ENCODE assay signal across 18 cellular contexts in genomic region chr3:192215-192929, GRCh38. TPM values are rescaled to one million over a fixed set of nuclear protein-coding genes. Genes with fewer than 3 reads are reported as not detected.
DNase-seq lines count a peak whose midpoint lies in the region; ATAC-seq and TF ChIP-seq lines count a peak whose summit lies in the region.
"Had no signal": no experiment of that assay in that cellular context is flagged by ENCODE, and none has a peak within 500 bp of the region (broad histone marks: within the 10 kb centered on the region; RNA-seq: fewer than 3 reads in every experiment).

No MANE protein-coding gene starts in this region.

- peak overlapping the region in 2 of 6 donors; percentile 34 to 44 for H3K27ac Mint-ChIP-seq in naive B cell
- H3K27ac Mint-ChIP-seq: activated CD4-positive, alpha-beta memory T cell treated with anti-CD3 and anti-CD28 coated beads, Interleukin-2, amount 10 ng/mL, durations not matched to agents 7 days and 5 days; activated naive CD4-positive, alpha-beta T cell treated with anti-CD3 and anti-CD28 coated beads, Interleukin-2, amount 10 ng/mL, durations not matched to agents 7 days and 5 days; CD8-positive, alpha-beta T cell; nephron had no signal

- H3K36me3 ChIP-seq in PC-3 (ENCODE audit: low read depth, low read length) (no peaks in the 10 kb centered on the region), esophagus squamous epithelium (no peaks in the 10 kb centered on the region)
- H3K36me3 ChIP-seq: cardiac muscle cell, heart left ventricle, thoracic aorta had no signal

- H3K9me3 ChIP-seq in PC-3 (ENCODE audit: low read length) = peaks cover 9% of the 10 kb centered on the region
- H3K9me3 ChIP-seq in esophagus squamous epithelium = no peaks in the 10 kb centered on the region
- H3K9me3 ChIP-seq: heart left ventricle, thoracic aorta had no signal

- TF ChIP-seq CTCF in PC-3 (conservative IDR thresholded peaks at IDR 0.05; ENCODE audit: low read depth, low read length) (no peak), esophagus squamous epithelium (IDR thresholded peaks at IDR 0.05) (no peak)

- CTCF ChIA-PET in PC-3 (lab: Charles Lee) = no interaction called here

- peaks cover 0 to 8% of the 10 kb centered on the region in 2 donors for H3K36me3 Mint-ChIP-seq in naive B cell
- H3K36me3 Mint-ChIP-seq: CD8-positive, alpha-beta T cell had no signal

- H3K27me3 ChIP-seq in PC-3 (ENCODE audit: low read length) (peaks cover 24% of the 10 kb centered on the region), esophagus squamous epithelium (peaks cover 0 to 32% (median 0%) of the 10 kb centered on the region in 4 donors)

- 87 to 94% methylated on average over 21 to 25 of the region's 25 CpGs for WGBS in esophagus squamous epithelium, 2 donors

- no peak overlapping the region for H3K4me3 ChIP-seq in PC-3 (ENCODE audit: low read length)
- no peak overlapping the region for H3K4me3 ChIP-seq in esophagus squamous epithelium
- H3K4me3 ChIP-seq: cardiac muscle cell, heart left ventricle, thoracic aorta had no signal

- H3K9me2 ChIP-seq in PC-3 (replicated peaks; ENCODE audit: low read length) = no peaks in the 10 kb centered on the region

- H3K4me1 ChIP-seq in PC-3 (ENCODE audit: insufficient read depth, low read length) (no peaks in the 10 kb centered on the region), esophagus squamous epithelium (peaks cover 0 to 17% (median 14%) of the 10 kb centered on the region in 3 donors)

- intact Hi-C loops in PC-3 (cut with micrococcal nuclease) = no loop called here
- intact Hi-C loops in esophagus squamous epithelium (cut with DNase I) = no loop called here

- no peak overlapping the region for H3K4me2 ChIP-seq in PC-3 (ENCODE audit: low read length)

- ATAC-seq in GM18907 (IDR thresholded peaks at IDR 0.05; ENCODE audit: unreplicated experiment) (peak; percentile 49), GM21619 (IDR thresholded peaks at IDR 0.05; ENCODE audit: unreplicated experiment) (peak; percentile 49), HG03108 (IDR thresholded peaks at IDR 0.05; ENCODE audit: unreplicated experiment) (peak; percentile 76), naive B cell (ENCODE audit: low read depth in 2 of 2) (peak; percentile 40 to 77), PC-3 (no peak)
- ATAC-seq: CD8-positive, alpha-beta T cell; heart left ventricle had no signal

- no peak overlapping the region for H3K27ac ChIP-seq in PC-3 (ENCODE audit: low read length)
- no peak overlapping the region for H3K27ac ChIP-seq in esophagus squamous epithelium
- H3K27ac ChIP-seq: cardiac muscle cell, heart left ventricle, thoracic aorta had no signal

- no peak for TF ChIP-seq POLR2A in esophagus squamous epithelium (IDR thresholded peaks at IDR 0.05)

- H3F3A ChIP-seq in PC-3 (ENCODE audit: low read length, unreplicated experiment) = no peaks in the 10 kb centered on the region

- H3K27me3 Mint-ChIP-seq in naive B cell = peaks cover 6 to 24% (median 17%) of the 10 kb centered on the region in 3 donors

- no peaks in the 10 kb centered on the region for H4K20me1 ChIP-seq in PC-3 (ENCODE audit: low read length)

- DNase-seq in naive B cell (no peak), PC-3 (no peak), esophagus squamous epithelium (lab: John Stamatoyannopoulos, UW) (no peak), cerebellum (ENCODE audit: low spot score) (no peak)
- DNase-seq in activated naive CD4-positive, alpha-beta T cell treated with Interleukin-2 at 50 U/mL for 16 hours = no peak
- DNase-seq: activated CD4-positive, alpha-beta memory T cell treated with anti-CD3 and anti-CD28 coated beads, Interleukin-2, amount 10 ng/mL, durations not matched to agents 7 days and 5 days; activated naive CD4-positive, alpha-beta T cell treated with anti-CD3 and anti-CD28 coated beads, Interleukin-2, amount 10 ng/mL, durations not matched to agents 7 days and 5 days; CD8-positive, alpha-beta T cell; GDM1; heart left ventricle; NCI-H345 had no signal

- H3K4me1 Mint-ChIP-seq in naive B cell = peaks cover 5 to 14% (median 13%) of the 10 kb centered on the region in 3 donors
- H3K4me1 Mint-ChIP-seq: activated naive CD4-positive, alpha-beta T cell treated with anti-CD3 and anti-CD28 coated beads, Interleukin-2, amount 10 ng/mL, durations not matched to agents 7 days and 5 days had no signal

- no peak overlapping the region for H3K9ac ChIP-seq in PC-3 (ENCODE audit: low read length)

- no TSS peak for BruUV-seq in PC-3 (replicated peaks; lab: Mats Ljungman, UMichigan)

- POLR2A ChIA-PET in PC-3 (lab: Charles Lee; ENCODE audit: unreplicated experiment) = no interaction called here

- peaks cover 0 to 7% (median 3%) of the 10 kb centered on the region in 7 donors for H3K9me3 Mint-ChIP-seq in naive B cell
- H3K9me3 Mint-ChIP-seq: activated naive CD4-positive, alpha-beta T cell treated with anti-CD3 and anti-CD28 coated beads, Interleukin-2, amount 10 ng/mL, durations not matched to agents 7 days and 5 days; CD8-positive, alpha-beta T cell had no signal

- no peaks in the 10 kb centered on the region for H3K79me2 ChIP-seq in PC-3 (ENCODE audit: low read length)

- no peak overlapping the region for H2AFZ ChIP-seq in PC-3 (ENCODE audit: low read length)

- H3K4me3 Mint-ChIP-seq in naive B cell = peak overlapping the region in 3 of 8 donors; percentile 28 to 62 (median 32)
- H3K4me3 Mint-ChIP-seq: activated CD4-positive, alpha-beta memory T cell treated with anti-CD3 and anti-CD28 coated beads, Interleukin-2, amount 10 ng/mL, durations not matched to agents 7 days and 5 days; activated naive CD4-positive, alpha-beta T cell treated with anti-CD3 and anti-CD28 coated beads, Interleukin-2, amount 10 ng/mL, durations not matched to agents 7 days and 5 days; CD8-positive, alpha-beta T cell; nephron had no signal

RNA-seq across cellular contexts. Expression of gene CHL1, which starts 4.2 kb away (rescaled TPM):
- polyA plus RNA-seq in naive B cell (ENCODE audit: low read depth in 6 of 6) = 10 to 100 TPM in 3 of 6 donors, 1 to 10 TPM in 3; 3.6 to 45.7 (median 17.1) TPM
- total RNA-seq in PC-3 (2014; rRNA removed) (not detected in 2 replicates), esophagus squamous epithelium (10 to 100 TPM in 3 of 4 donors, 1 to 10 TPM in 1; 3.7 to 44.3 (median 23.4) TPM), cerebellum (490 TPM)
- total RNA-seq: activated CD4-positive, alpha-beta memory T cell treated with anti-CD3 and anti-CD28 coated beads, Interleukin-2, amount 10 ng/mL, durations not matched to agents 7 days and 5 days; CD8-positive, alpha-beta T cell; endothelial cell of umbilical vein had no signal
- polyA plus RNA-seq: cardiac muscle cell, endothelial cell of umbilical vein had no signal

Comparison
In these comparisons a context has a peak if more than half of its experiments do, and no peak if none do; other contexts are left out.
1. RNA of gene CHL1, which starts 4.2 kb away (total RNA-seq): 490 TPM in cerebellum (single experiment); 3.7 to 44.3 TPM in esophagus squamous epithelium and not detected in PC-3; every median in the first group is over 10 times any median in the second.